In the genomic region with DNA sequence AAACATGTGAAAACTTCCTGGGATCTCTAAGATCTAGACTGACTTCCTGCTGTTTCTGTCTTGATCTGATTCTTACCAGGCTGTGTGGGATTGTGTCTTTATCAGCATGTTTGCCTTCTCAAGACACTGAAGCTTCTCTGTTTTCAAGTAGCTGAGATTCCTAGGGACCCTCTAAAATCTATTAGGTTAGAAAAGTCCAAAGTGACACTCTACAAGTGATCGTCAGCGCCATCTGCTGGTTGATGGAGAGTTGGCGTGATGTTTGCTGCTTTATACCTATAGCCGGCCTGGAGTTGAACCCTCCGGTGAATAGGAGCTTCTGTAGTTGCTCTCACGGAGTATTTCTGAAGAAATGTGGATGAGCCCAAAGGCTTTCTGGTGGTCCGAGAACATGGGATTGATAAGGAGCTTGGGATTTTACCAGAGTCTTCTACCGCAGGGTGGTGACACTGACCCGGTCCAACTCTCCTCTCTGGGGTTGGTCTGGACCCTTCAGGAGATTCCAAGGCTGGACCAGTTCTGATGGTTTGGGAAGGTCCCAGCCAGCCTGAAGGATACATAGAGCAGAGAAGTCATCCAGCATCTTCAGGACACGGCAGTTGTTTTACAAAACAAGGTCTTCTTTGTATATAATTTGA, we compare ENCODE assay signal across 8 cellular contexts.
DNase-seq lines count a peak whose midpoint lies in the region; ATAC-seq, FAIRE-seq and TF ChIP-seq lines count a peak whose summit lies in the region.

No MANE protein-coding gene starts in this region.

- H3K9ac ChIP-seq in HepG2 (ENCODE audit: insufficient read depth, low read depth, low read length): no peak overlapping the region

- H3K36me3 Mint-ChIP-seq in activated CD4-positive, alpha-beta T cell treated with anti-CD3 and anti-CD28 coated beads for 36 hours (ENCODE audit: low read depth): no peaks in the 10 kb centered on the region
- H3K36me3 Mint-ChIP-seq in chondrocyte (ENCODE audit: low read depth): no peaks in the 10 kb centered on the region

- H3K9me3 Mint-ChIP-seq in activated CD4-positive, alpha-beta T cell treated with anti-CD3 and anti-CD28 coated beads for 36 hours (ENCODE audit: low read depth): no peaks in the 10 kb centered on the region
- no peaks in the 10 kb centered on the region for H3K9me3 Mint-ChIP-seq in chondrocyte (ENCODE audit: low read depth)

- CTCF ChIA-PET in HEK293 (lab: Yijun Ruan, JAX): interaction anchor here (0.6 to 2.9 kb wide), 80 partner anchors 9 to 1187 kb away, joined by 3 to 56 read pairs (median 4); partner anchors contain the start of genes CABYR and TTC39C
- CTCF ChIA-PET in activated CD4-positive, alpha-beta T cell treated with anti-CD3 and anti-CD28 coated beads for 36 hours (lab: Charles Lee): interaction anchor here (0.6 to 2.7 kb wide), 35 partner anchors 8 to 288 kb away, joined by 3 to 18 read pairs (median 4); partner anchors contain the start of gene CABYR
- CTCF ChIA-PET in HepG2 (lab: Yijun Ruan, JAX; ENCODE audit: low intra/inter-chr PET ratio, low total read pairs): interaction anchor here (1.1 to 1.9 kb wide), 3 partner anchors 157 to 297 kb away, joined by 3 to 11 read pairs (median 7); no protein-coding TSS in a partner anchor

- H3K4me3 Mint-ChIP-seq in activated CD4-positive, alpha-beta T cell treated with anti-CD3 and anti-CD28 coated beads for 36 hours: no peak overlapping the region
- H3K4me3 Mint-ChIP-seq in chondrocyte (ENCODE audit: unreplicated experiment): no peak overlapping the region

- DNase-seq in CMK (ENCODE audit: low read depth) (peak; percentile 21), NCI-H2171 (lab: John Stamatoyannopoulos, UW) (peak; percentile 38), chondrocyte (ENCODE audit: low spot score) (no peak), HepG2 (ENCODE audit: low spot score) (peak; percentile 55)
- DNase-seq in activated CD4-positive, alpha-beta T cell treated with anti-CD3 and anti-CD28 coated beads for 36 hours: peak; percentile 89
- DNase-seq in stimulated activated CD4-positive, alpha-beta T cell treated with anti-CD3 and anti-CD28 coated beads, TNF-alpha, amount 100 ng/mL, for 4 hours (ENCODE audit: low read depth in 3 of 3): peak; percentile 61 to 73 (median 64)

- in situ Hi-C loops in HepG2 (cut with HindIII; ENCODE audit: extremely low pct_ligation_motif_present, low pct_unique_long_range_greater_than_20kb): loop anchor here (5.0 kb wide), 1 partner anchor 96 kb away; no protein-coding TSS in a partner anchor

- H4K20me1 ChIP-seq in HepG2 (ENCODE audit: insufficient read depth, low read length): no peaks in the 10 kb centered on the region

- H3K27ac Mint-ChIP-seq in activated CD4-positive, alpha-beta T cell treated with anti-CD3 and anti-CD28 coated beads for 36 hours: no peak overlapping the region
- no peak overlapping the region for H3K27ac Mint-ChIP-seq in chondrocyte (ENCODE audit: unreplicated experiment)

- peak; percentile 88 for ATAC-seq in activated CD4-positive, alpha-beta T cell treated with anti-CD3 and anti-CD28 coated beads for 36 hours
- peak; percentile 84 for ATAC-seq in HepG2
- ATAC-seq in HG02571 (IDR thresholded peaks at IDR 0.05; ENCODE audit: unreplicated experiment): no peak

- H3K27ac ChIP-seq in HEK293 (ENCODE audit: extremely low read depth, low read depth, low read length): no peak overlapping the region
- no peak overlapping the region for H3K27ac ChIP-seq in HepG2 (ENCODE audit: extremely low read length, insufficient read depth, low read length)

- no peak for TF ChIP-seq EP300 in HepG2 (IDR thresholded peaks at IDR 0.05; ENCODE audit: low read depth in 2 of 2, low read length in 2 of 2)
- TF ChIP-seq EP300 in HepG2 (CRISPR knock-in tag; IDR thresholded peaks at IDR 0.05; ENCODE audit: borderline replicate concordance): no peak

- H2AFZ ChIP-seq in HepG2 (ENCODE audit: low read length): no peak overlapping the region

- no peak for TF ChIP-seq POLR2A in HepG2 (IDR thresholded peaks at IDR 0.05; ENCODE audit: insufficient read depth in 1 of 2, low read depth in 2 of 2, low read length in 2 of 2)

- no peaks in the 10 kb centered on the region; a peak in 1 of 5 replicates for H3K27me3 ChIP-seq in HepG2 (ENCODE audit: control insufficient read depth in 1 of 2, insufficient read depth in 2 of 2, low read length in 2 of 2)

- H3K4me3 ChIP-seq in HEK293 (ENCODE audit: low read depth, low read length): no peak overlapping the region
- H3K4me3 ChIP-seq in HepG2 (replicated peaks in 1 of 3; ENCODE audit: insufficient read depth in 1 of 3, low read depth in 2 of 3, low read length in 3 of 3): no peak overlapping the region

- no peaks in the 10 kb centered on the region for H3K4me1 ChIP-seq in HEK293 (ENCODE audit: control insufficient read depth, insufficient read depth, low read length)
- no peaks in the 10 kb centered on the region for H3K4me1 ChIP-seq in HepG2 (ENCODE audit: insufficient read depth, low read length)

- H3K4me2 ChIP-seq in HepG2 (ENCODE audit: low read depth, low read length): no peak overlapping the region

- peaks cover 2% of the 10 kb centered on the region for H3K27me3 Mint-ChIP-seq in activated CD4-positive, alpha-beta T cell treated with anti-CD3 and anti-CD28 coated beads for 36 hours
- H3K27me3 Mint-ChIP-seq in chondrocyte (ENCODE audit: low read depth): peaks cover 16% of the 10 kb centered on the region

- WGBS in HepG2 (ENCODE audit: low lambda C conversion rate): 36% methylated on average over 10 of the region's 10 CpGs

- TF ChIP-seq RAD21 in HepG2 (CRISPR knock-in tag; IDR thresholded peaks at IDR 0.05): peak; percentile 57; the same call in 1 of the 2 replicates

- H3K79me2 ChIP-seq in HepG2 (ENCODE audit: insufficient read depth, low read length): no peaks in the 10 kb centered on the region

- intact Hi-C loops in activated CD4-positive, alpha-beta T cell treated with anti-CD3 and anti-CD28 coated beads for 36 hours (cut with DNase I, micrococcal nuclease): loop anchor here (1.0 to 10.0 kb wide), 8 partner anchors 91 to 296 kb away; no protein-coding TSS in a partner anchor
- intact Hi-C loops in HepG2 (cut with micrococcal nuclease; ENCODE audit: unreplicated experiment): loop anchor here (1.0 to 10.0 kb wide), 4 partner anchors 94 to 294 kb away; no protein-coding TSS in a partner anchor

- FAIRE-seq in HepG2 (lab: Jason Lieb, UNC): peak; percentile 89

- BruUV-seq in HepG2 (replicated peaks; lab: Mats Ljungman, UMichigan): no TSS peak

- no peaks in the 10 kb centered on the region for H3K9me3 ChIP-seq in HEK293 (ENCODE audit: control insufficient read depth, insufficient read depth, low read depth, low read length)
- no peaks in the 10 kb centered on the region for H3K9me3 ChIP-seq in HepG2 (ENCODE audit: low read length)

- H3K36me3 ChIP-seq in HEK293 (ENCODE audit: control insufficient read depth in 2 of 2, insufficient read depth in 1 of 2, low read length in 2 of 2): peaks cover 13 to 52% of the 10 kb centered on the region in 2 experiments; a peak in 2 of 3 replicates
- no peaks in the 10 kb centered on the region for H3K36me3 ChIP-seq in HepG2 (replicated peaks in 1 of 2; ENCODE audit: control insufficient read depth in 1 of 2, insufficient read depth in 2 of 2, low read length in 2 of 2)

- peaks cover 12% of the 10 kb centered on the region for H3K4me1 Mint-ChIP-seq in activated CD4-positive, alpha-beta T cell treated with anti-CD3 and anti-CD28 coated beads for 36 hours
- H3K4me1 Mint-ChIP-seq in chondrocyte (ENCODE audit: low read depth): no peaks in the 10 kb centered on the region

- POLR2A ChIA-PET in HEK293 (lab: Yijun Ruan, JAX) (interaction anchor here (1.0 kb wide), 1 partner anchor 220 kb away, joined by 5 read pairs; the partner anchor contains the start of gene CABYR), HepG2 (lab: Yijun Ruan, JAX) (no interaction called here)
- POLR2A ChIA-PET in activated CD4-positive, alpha-beta T cell treated with anti-CD3 and anti-CD28 coated beads for 36 hours (lab: Charles Lee): no interaction called here

- TF ChIP-seq CTCF in HEK293 (tag by site-specific recombination; IDR thresholded peaks at IDR 0.05) (no peak), chondrocyte (IDR thresholded peaks at IDR 0.05) (peak; percentile 97), HepG2 (CRISPR knock-in tag; IDR thresholded peaks at IDR 0.05) (peak; percentile 83)

TF ChIP-seq in HepG2, 621 proteins besides CTCF, POLR2A, EP300 and RAD21:
- no peak for TF ChIP-seq ZNF619 (CRISPR knock-in tag; IDR thresholded peaks at IDR 0.05)
- TF ChIP-seq STAG1 (CRISPR knock-in tag; IDR thresholded peaks at IDR 0.05): peak; percentile 79
- no peak for TF ChIP-seq KDM6A (CRISPR knock-in tag; IDR thresholded peaks at IDR 0.05; ENCODE audit: low read depth)
- peak; percentile 91 for TF ChIP-seq SMC3 (IDR thresholded peaks at IDR 0.05; ENCODE audit: low read length)
- TF ChIP-seq, protein P1, sequence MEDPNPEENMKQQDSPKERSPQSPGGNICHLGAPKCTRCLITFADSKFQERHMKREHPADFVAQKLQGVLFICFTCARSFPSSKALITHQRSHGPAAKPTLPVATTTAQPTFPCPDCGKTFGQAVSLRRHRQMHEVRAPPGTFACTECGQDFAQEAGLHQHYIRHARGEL (CRISPR knock-in tag; IDR thresholded peaks at IDR 0.05): no peak
- TF ChIP-seq CREB3 (CRISPR knock-in tag; IDR thresholded peaks at IDR 0.05): 0 out of 2 replicates have a peak, but pooled peaks have one; percentile 45
- 0 out of 2 replicates have a peak, but pooled peaks have one; percentile 10 for TF ChIP-seq BHLHE40 (IDR thresholded peaks at IDR 0.05; ENCODE audit: low read length)
- no peak for TF ChIP-seq ZNF274 (CRISPR knock-in tag; IDR thresholded peaks at IDR 0.05)
- TF ChIP-seq BRCA1 (CRISPR knock-in tag; IDR thresholded peaks at IDR 0.05): 0 out of 2 replicates have a peak, but pooled peaks have one; percentile 44
- TF ChIP-seq HNF4A (CRISPR knock-in tag; IDR thresholded peaks at IDR 0.05): peak; percentile 35; the same call in 1 of the 2 replicates
